In the genomic region with DNA sequence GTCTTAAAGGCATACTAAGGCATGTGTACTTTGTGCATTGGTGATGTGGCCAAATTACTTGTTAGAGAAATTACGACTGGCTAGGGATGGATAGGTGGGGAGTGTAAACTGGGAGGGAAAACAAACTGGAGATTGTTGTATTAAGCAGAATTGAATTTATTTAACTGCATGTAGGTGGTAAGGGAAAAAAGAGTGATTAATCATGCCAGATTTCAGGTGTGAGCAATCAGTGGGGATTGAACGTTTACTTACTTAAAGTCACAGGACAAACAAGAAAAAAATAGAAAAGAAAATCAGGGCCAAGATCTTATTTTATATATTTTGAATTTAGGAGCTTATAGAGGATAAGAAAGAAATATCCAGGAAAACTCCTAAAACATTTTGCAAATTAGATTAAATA, we compare ENCODE assay signal across 14 cellular contexts.
"Had no signal": no experiment of that assay in that cellular context is flagged by ENCODE, and none has a peak within 500 bp of the region (broad histone marks: within the 10 kb centered on the region; RNA-seq: fewer than 3 reads in every experiment).

No MANE protein-coding gene starts in this region.

- H3K27ac ChIP-seq: thyroid gland had no signal

- H3K36me3 ChIP-seq: thyroid gland had no signal

- H3K9me3 ChIP-seq: body of pancreas, thyroid gland had no signal

- DNase-seq: activated CD4-positive, alpha-beta T cell treated with anti-CD3 and anti-CD28 coated beads, Interleukin-2, amount 50 U/mL, for 48 hours; activated CD4-positive, CD25-positive, alpha-beta regulatory T cell treated with anti-CD3 and anti-CD28 coated beads, Interleukin-2, amount 50 U/mL, for 72 hours; activated CD8-positive, alpha-beta memory T cell treated with anti-CD3 and anti-CD28 coated beads, Interleukin-2, amount 10 ng/mL, durations not matched to agents 7 days and 5 days; activated effector memory CD4-positive, alpha-beta T cell treated with anti-CD3 and anti-CD28 coated beads, Interleukin-2, amount 50 U/mL, for 16 hours; activated T-cell treated with anti-CD3 and anti-CD28 coated beads, Interleukin-2, amount 50 U/mL, for 24 hours; amniotic stem cell; body of pancreas; cortex of kidney; effector memory CD4-positive, alpha-beta T cell; erythroblast; kidney; stimulated activated CD4-positive, alpha-beta T cell treated with anti-CD3 and anti-CD28 coated beads, Interleukin-4, amount 100 ng/mL, for 4 hours; thyroid gland had no signal

- H3K4me3 ChIP-seq: body of pancreas, thyroid gland had no signal

- H3K4me1 ChIP-seq: thyroid gland had no signal

- FAIRE-seq: kidney, urothelium cell line had no signal

- H3K27me3 ChIP-seq: body of pancreas, thyroid gland had no signal
